16 cellular contexts compared by ENCODE assay signal in genomic region chr3:130013246-130013645, GRCh38. TPM values are rescaled to one million over a fixed set of nuclear protein-coding genes. Genes with fewer than 3 reads are reported as not detected.
"Had no signal": no experiment of that assay in that cellular context is flagged by ENCODE, and none has a peak within 500 bp of the region (broad histone marks: within the 10 kb centered on the region; RNA-seq: fewer than 3 reads in every experiment).

No MANE protein-coding gene starts in this region.

RNA-seq across cellular contexts. Expression of gene TRH, which starts 38.7 kb away (rescaled TPM):
- total RNA-seq: hepatocyte, kidney, kidney epithelial cell, left cardiac atrium, left colon, left lobe of liver, left lung, left ventricle myocardium inferior, left ventricle myocardium superior, lower lobe of right lung, lung microvascular endothelial cell, mammary epithelial cell, mesenteric fat pad, mucosa of descending colon, mucosa of gallbladder, myocyte had no signal
